In the genomic region with DNA sequence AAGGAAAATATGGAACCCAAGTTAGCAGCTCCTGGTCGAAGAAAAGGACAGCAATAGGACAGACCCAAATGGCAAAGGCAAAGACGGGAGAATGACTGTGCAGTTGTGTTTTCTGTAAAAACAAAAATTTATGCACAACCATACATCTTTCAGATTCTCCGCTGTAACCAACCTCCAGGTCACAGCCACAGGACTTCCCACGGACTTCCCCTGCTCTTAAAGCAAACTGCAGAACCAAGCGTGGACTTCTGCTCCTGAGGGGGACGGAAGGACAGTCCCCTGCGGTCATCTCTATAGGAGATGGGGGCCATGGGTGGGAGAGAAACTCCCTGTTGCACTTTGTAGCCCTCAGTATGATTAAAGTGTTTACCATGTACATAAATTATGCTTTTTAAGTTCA, we compare ENCODE assay signal across 1 cellular context.
TF ChIP-seq lines count a peak whose summit lies in the region.

No MANE protein-coding gene starts in this region.

TF ChIP-seq in HepG2, 621 proteins besides CTCF, POLR2A, EP300 and RAD21:
- TF ChIP-seq ETV6 (CRISPR knock-in tag; conservative IDR thresholded peaks at IDR 0.05) (no peak), KDM4B (CRISPR knock-in tag; IDR thresholded peaks at IDR 0.05) (no peak), ZNF615 (CRISPR knock-in tag; IDR thresholded peaks at IDR 0.05; ENCODE audit: borderline replicate concordance) (no peak), NFE2L2 (IDR thresholded peaks at IDR 0.05; ENCODE audit: low read length) (no peak), EZH2 (conservative IDR thresholded peaks at IDR 0.05; ENCODE audit: low read depth, low read length) (no peak), ZFY (CRISPR knock-in tag; IDR thresholded peaks at IDR 0.05) (no peak), SRY (CRISPR knock-in tag; IDR thresholded peaks at IDR 0.05) (no peak), POLR2AphosphoS5 (IDR thresholded peaks at IDR 0.05; ENCODE audit: low read depth, low read length) (no peak), CEBPB (IDR thresholded peaks at IDR 0.05; ENCODE audit: borderline replicate concordance, low read depth, low read length) (no peak), ZFP1 (CRISPR knock-in tag; IDR thresholded peaks at IDR 0.05) (no peak), NFIC (IDR thresholded peaks at IDR 0.05; ENCODE audit: low read length) (no peak), NR3C1 (CRISPR knock-in tag; IDR thresholded peaks at IDR 0.05) (no peak), KAT2B (IDR thresholded peaks at IDR 0.05; ENCODE audit: borderline replicate concordance, low read depth, low read length) (no peak), SAP130 (CRISPR knock-in tag; IDR thresholded peaks at IDR 0.05; ENCODE audit: low read depth) (no peak), NRL (CRISPR knock-in tag; IDR thresholded peaks at IDR 0.05; ENCODE audit: borderline replicate concordance) (no peak), KLF13 (CRISPR knock-in tag; IDR thresholded peaks at IDR 0.05) (no peak)
- TF ChIP-seq, protein P1, sequence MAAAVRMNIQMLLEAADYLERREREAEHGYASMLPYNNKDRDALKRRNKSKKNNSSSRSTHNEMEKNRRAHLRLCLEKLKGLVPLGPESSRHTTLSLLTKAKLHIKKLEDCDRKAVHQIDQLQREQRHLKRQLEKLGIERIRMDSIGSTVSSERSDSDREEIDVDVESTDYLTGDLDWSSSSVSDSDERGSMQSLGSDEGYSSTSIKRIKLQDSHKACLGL (CRISPR knock-in tag; IDR thresholded peaks at IDR 0.05) = no peak
- TF ChIP-seq, protein P2, sequence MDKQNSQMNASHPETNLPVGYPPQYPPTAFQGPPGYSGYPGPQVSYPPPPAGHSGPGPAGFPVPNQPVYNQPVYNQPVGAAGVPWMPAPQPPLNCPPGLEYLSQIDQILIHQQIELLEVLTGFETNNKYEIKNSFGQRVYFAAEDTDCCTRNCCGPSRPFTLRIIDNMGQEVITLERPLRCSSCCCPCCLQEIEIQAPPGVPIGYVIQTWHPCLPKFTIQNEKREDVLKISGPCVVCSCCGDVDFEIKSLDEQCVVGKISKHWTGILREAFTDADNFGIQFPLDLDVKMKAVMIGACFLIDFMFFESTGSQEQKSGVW (CRISPR knock-in tag; IDR thresholded peaks at IDR 0.05; ENCODE audit: borderline replicate concordance) = no peak
